Comparison of ENCODE assay signal across 11 cellular contexts in genomic region chr10:111820471-111820870, GRCh38.
"Had no signal": no experiment of that assay in that cellular context is flagged by ENCODE, and none has a peak within 500 bp of the region (broad histone marks: within the 10 kb centered on the region; RNA-seq: fewer than 3 reads in every experiment).

No MANE protein-coding gene starts in this region.

- DNase-seq: GM23248, GOT3, H7, H9, HCEC 1CT, HFFc6 had no signal

- H3K9me3 Mint-ChIP-seq: GM23338 had no signal

- H3K4me3 Mint-ChIP-seq: GM23338, H9, HFFc6 had no signal

- H3K4me1 ChIP-seq: HAP-1 had no signal

- H3K4me1 Mint-ChIP-seq: GM23338, H9 had no signal

- H3K27ac Mint-ChIP-seq: GM23338, H9, HFFc6 had no signal

- H3K4me2 ChIP-seq: GM23338 had no signal

- H3K9me3 ChIP-seq: HAP-1 had no signal

- ATAC-seq: GM23338, HCT116 had no signal

- FAIRE-seq: H1, H54 had no signal

- H3K36me3 ChIP-seq: HAP-1 had no signal

- H3K9ac ChIP-seq: GM23248 had no signal

- H3K4me3 ChIP-seq: GM23248, GM23338, HAP-1 had no signal

- H3K27ac ChIP-seq: GM23248 had no signal

- H2AFZ ChIP-seq: GM23248, GM23338 had no signal
